8 cellular contexts compared by ENCODE assay signal in the genomic region with DNA sequence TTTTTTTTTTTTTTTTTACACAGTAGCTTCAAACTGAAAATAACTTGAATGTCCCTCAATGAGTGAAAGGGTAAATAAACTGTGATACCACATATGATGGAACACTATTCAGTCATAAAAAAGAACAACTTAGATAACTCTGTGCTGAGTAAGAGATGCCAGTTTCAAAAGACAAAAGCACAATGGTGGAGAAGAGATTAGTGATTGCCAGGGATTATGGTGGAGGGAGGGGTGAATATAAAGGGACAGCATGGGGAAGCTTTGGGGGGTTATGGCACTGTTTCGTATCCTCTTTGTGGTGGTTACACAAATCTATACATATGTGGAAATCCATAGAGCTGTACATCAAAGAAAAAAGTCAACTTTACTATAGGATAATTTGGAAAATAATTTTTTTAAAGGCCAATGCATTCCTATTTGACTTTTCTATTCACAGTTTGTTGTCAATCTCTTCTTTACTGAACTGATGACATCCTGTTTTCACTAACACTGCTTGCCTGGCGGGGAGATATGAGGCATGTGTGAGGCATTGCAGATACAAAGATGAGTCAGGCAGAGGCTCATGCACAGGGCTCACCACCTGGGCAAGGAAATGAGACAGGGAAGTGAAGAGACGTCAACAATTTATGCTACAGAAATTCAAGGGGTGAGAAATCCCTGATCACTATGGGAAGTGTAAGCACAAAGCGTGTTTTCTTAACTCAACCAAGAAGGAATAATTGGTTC.
A peak's percentile ranks its signal among the peaks of the same experiment; 100 is the strongest.
DNase-seq lines count a peak whose midpoint lies in the region; ATAC-seq and TF ChIP-seq lines count a peak whose summit lies in the region.

No MANE protein-coding gene starts in this region.

- intact Hi-C loops in right lobe of liver (cut with DNase I), result loop anchor here in 1 of 2 donors (10.0 kb wide), 1 partner anchor 174 kb away; no protein-coding TSS in a partner anchor

- ATAC-seq in HG02623 (IDR thresholded peaks at IDR 0.05; ENCODE audit: unreplicated experiment) (peak; percentile 78), right lobe of liver (peak in 3 of 4 donors; percentile 18 to 80 (median 58))

- H3K4me3 ChIP-seq in right lobe of liver, result no peak overlapping the region

- in situ Hi-C loops in GM13976 (cut with MboI; ENCODE audit: low sequenced_read_pairs, unreplicated experiment), result no loop called here

- H3K36me3 ChIP-seq in right lobe of liver, result no peaks in the 10 kb centered on the region

- DNase-seq in GM13976 (ENCODE audit: low spot score), result peak; percentile 7
- peak; percentile 49 for DNase-seq in NOMO-1 treated with DMSO at 0.1 percent for 48 hours (lab: John Stamatoyannopoulos, UW; ENCODE audit: unreplicated experiment)
- DNase-seq in activated T-helper 9 cell treated with anti-CD3 and anti-CD28 coated beads, Interleukin-2, amount 50 U/mL, for 16 hours (ENCODE audit: low read depth), result peak; percentile 44
- peak in 1 of 3 donors; percentile 27 for DNase-seq in right lobe of liver
- DNase-seq in type B pancreatic cell (ENCODE audit: extremely low spot score, unreplicated experiment), result no peak
- no peak for DNase-seq in DMS153 (lab: John Stamatoyannopoulos, UW)
- no peak for DNase-seq in NCI-H1436 treated with DMSO at 0.1 percent for 48 hours (lab: John Stamatoyannopoulos, UW)

- H3K27me3 ChIP-seq in right lobe of liver, result no peaks in the 10 kb centered on the region

- H3K9me3 Mint-ChIP-seq in type B pancreatic cell, result no peaks in the 10 kb centered on the region

- peaks cover 11% of the 10 kb centered on the region for H3K4me1 Mint-ChIP-seq in type B pancreatic cell (ENCODE audit: unreplicated experiment)

- no peak for TF ChIP-seq POLR2A in right lobe of liver (IDR thresholded peaks at IDR 0.05)

- no peaks in the 10 kb centered on the region for H3K4me1 ChIP-seq in right lobe of liver

- H3K27ac Mint-ChIP-seq in type B pancreatic cell, result peak overlapping the region; percentile 24

- whole genome bisulfite sequencing in right lobe of liver (ENCODE audit: insufficient coverage, low coverage, low lambda C conversion rate, missing lambda C conversion rate), result 47% methylated on average over 4 of the region's 4 CpGs

- no peaks in the 10 kb centered on the region for H3K36me3 Mint-ChIP-seq in type B pancreatic cell

- no peak overlapping the region for H3K4me3 Mint-ChIP-seq in type B pancreatic cell

- H3K27ac ChIP-seq in right lobe of liver, result no peak overlapping the region

- H3K27me3 Mint-ChIP-seq in type B pancreatic cell, result peaks cover 20% of the 10 kb centered on the region

- TF ChIP-seq CTCF in GM13976 (IDR thresholded peaks at IDR 0.05; ENCODE audit: borderline replicate concordance, control extremely low read depth, extremely low read depth, insufficient read depth, missing control alignments) (no peak), right lobe of liver (IDR thresholded peaks at IDR 0.05) (no peak), type B pancreatic cell (conservative IDR thresholded peaks at IDR 0.05) (no peak)

- H3K9me3 ChIP-seq in right lobe of liver, result no peaks in the 10 kb centered on the region

Comparison
In these comparisons a context has a peak if more than half of its experiments do, and no peak if none do; other contexts are left out.
1. DNase-seq: peak in GM13976 (single experiment), NOMO-1 treated with DMSO at 0.1 percent for 48 hours (single experiment) and activated T-helper 9 cell treated with anti-CD3 and anti-CD28 coated beads, Interleukin-2, amount 50 U/mL, for 16 hours (single experiment); none in type B pancreatic cell (single experiment), DMS153 (single experiment) and NCI-H1436 treated with DMSO at 0.1 percent for 48 hours (single experiment).